In the genomic region with DNA sequence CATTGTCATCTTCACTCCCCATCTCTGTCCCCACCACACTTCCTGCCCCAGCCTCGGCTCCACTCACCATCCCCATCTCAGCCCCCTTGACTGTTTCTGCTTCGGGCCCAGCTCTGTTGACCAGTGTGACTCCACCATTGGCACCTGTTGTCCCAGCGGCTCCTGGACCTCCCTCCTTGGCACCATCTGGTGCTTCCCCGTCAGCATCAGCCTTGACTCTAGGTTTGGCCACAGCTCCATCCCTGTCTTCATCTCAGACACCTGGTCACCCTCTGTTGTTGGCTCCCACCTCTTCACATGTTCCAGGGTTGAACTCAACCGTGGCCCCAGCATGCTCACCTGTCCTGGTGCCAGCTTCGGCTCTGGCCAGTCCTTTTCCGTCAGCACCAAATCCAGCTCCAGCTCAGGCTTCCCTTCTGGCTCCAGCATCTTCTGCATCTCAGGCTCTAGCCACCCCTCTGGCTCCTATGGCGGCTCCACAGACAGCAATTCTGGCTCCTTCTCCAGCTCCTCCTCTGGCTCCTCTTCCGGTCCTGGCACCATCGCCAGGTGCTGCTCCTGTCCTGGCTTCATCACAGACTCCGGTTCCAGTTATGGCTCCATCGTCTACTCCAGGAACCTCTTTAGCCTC, we compare ENCODE assay signal across 1 cellular context.
TF ChIP-seq lines count a peak whose summit lies in the region.

No MANE protein-coding gene starts in this region.

TF ChIP-seq in HepG2, 621 proteins besides CTCF, POLR2A, EP300 and RAD21:
- TF ChIP-seq AGO2 (optimal IDR thresholded peaks at IDR 0.05; ENCODE audit: low read depth, low read length) (peak; percentile 37), HOXA5 (CRISPR knock-in tag; IDR thresholded peaks at IDR 0.05) (no peak)
TF ChIP-seq in HepG2: peak in this region for 1.
